ENCODE assay signal across 8 cellular contexts in the genomic region with DNA sequence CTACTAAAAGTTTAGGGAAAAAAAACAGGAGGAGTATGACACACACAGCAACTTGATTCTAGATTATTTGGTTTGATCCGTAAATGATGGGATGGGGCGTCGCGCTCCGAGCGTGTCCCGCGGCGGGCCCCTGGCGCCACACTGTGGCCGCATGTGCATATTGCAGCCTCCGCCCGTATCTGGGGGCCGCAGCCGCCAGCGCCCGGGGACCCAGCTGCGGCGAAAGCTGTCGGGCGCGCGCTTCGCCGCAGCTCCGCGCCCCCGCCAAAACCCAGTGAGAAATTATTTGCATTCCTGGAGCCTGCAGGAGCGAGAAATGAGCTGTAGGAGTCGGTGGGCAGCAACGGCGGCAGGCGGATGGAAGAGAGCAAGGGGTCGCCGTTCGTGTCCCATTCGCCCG.
DNase-seq lines count a peak whose midpoint lies in the region; ATAC-seq and TF ChIP-seq lines count a peak whose summit lies in the region.
"Not testable (repeated sequence)": the region's sequence is repeated elsewhere in the genome, so short reads cannot be mapped to it uniquely, and the experiment has no call there.

No MANE protein-coding gene starts in this region.

- not testable (repeated sequence) for H3K27ac Mint-ChIP-seq in stimulated activated memory B cell treated with anti-CD40 and anti-IgM and Interleukin-4, amounts not matched to agents 10 μg/mL and 1 μg/mL and 100 μg/mL, for 72 hours

- H3K4me3 Mint-ChIP-seq in stimulated activated memory B cell treated with anti-CD40 and anti-IgM and Interleukin-4, amounts not matched to agents 10 μg/mL and 1 μg/mL and 100 μg/mL, for 72 hours: peak overlapping the region; percentile 57

- DNase-seq in GM13977 (ENCODE audit: low spot score); omental fat pad (ENCODE audit: low spot score): not testable (repeated sequence)
- peak; percentile 16 for DNase-seq in T-helper 22 cell (ENCODE audit: low read depth)
- DNase-seq in activated gamma-delta T cell treated with anti-CD3 and anti-CD28 coated beads, Interleukin-2, amount 50 U/mL, for 16 hours (ENCODE audit: low read depth): peak; percentile 4

- peak overlapping the region; percentile 38 to 42 for H3K4me3 ChIP-seq in gastroesophageal sphincter

- not testable (repeated sequence) for H3K36me3 Mint-ChIP-seq in stimulated activated memory B cell treated with anti-CD40 and anti-IgM and Interleukin-4, amounts not matched to agents 10 μg/mL and 1 μg/mL and 100 μg/mL, for 72 hours

- H3K9me3 Mint-ChIP-seq in stimulated activated memory B cell treated with anti-CD40 and anti-IgM and Interleukin-4, amounts not matched to agents 10 μg/mL and 1 μg/mL and 100 μg/mL, for 72 hours: not testable (repeated sequence)

- TF ChIP-seq CTCF in GM13977 (IDR thresholded peaks at IDR 0.05; ENCODE audit: extremely low read depth, insufficient read depth, missing control alignments): peak; percentile 30
- TF ChIP-seq CTCF in gastroesophageal sphincter (IDR thresholded peaks at IDR 0.05): peak in 1 of 4 experiments; percentile 32
- TF ChIP-seq CTCF in omental fat pad (IDR thresholded peaks at IDR 0.05): not testable (repeated sequence)

- in situ Hi-C loops in GM13977 (cut with MboI; ENCODE audit: low pct_unique_long_range_greater_than_20kb, low sequenced_read_pairs, unreplicated experiment): not testable (repeated sequence)

- not testable (repeated sequence) for H3K27me3 ChIP-seq in gastroesophageal sphincter

- H3K4me1 ChIP-seq in gastroesophageal sphincter: not testable (repeated sequence)

- peak overlapping the region; percentile 17 to 63 (median 48) for H3K27ac ChIP-seq in gastroesophageal sphincter

- TF ChIP-seq POLR2A in gastroesophageal sphincter (IDR thresholded peaks at IDR 0.05): not testable (repeated sequence)

- H3K36me3 ChIP-seq in gastroesophageal sphincter: not testable (repeated sequence)

- ATAC-seq in GM21619 (IDR thresholded peaks at IDR 0.05; ENCODE audit: unreplicated experiment) (peak; percentile 91), HG03175 (IDR thresholded peaks at IDR 0.05; ENCODE audit: unreplicated experiment) (peak; percentile 79), gastroesophageal sphincter (peak; percentile 81), omental fat pad (ENCODE audit: low FRiP score) (peak; percentile 91)
- ATAC-seq in stimulated activated memory B cell treated with anti-CD40 and anti-IgM and Interleukin-4, amounts not matched to agents 10 μg/mL and 1 μg/mL and 100 μg/mL, for 72 hours: peak; percentile 89

- not testable (repeated sequence) for H3K27me3 Mint-ChIP-seq in stimulated activated memory B cell treated with anti-CD40 and anti-IgM and Interleukin-4, amounts not matched to agents 10 μg/mL and 1 μg/mL and 100 μg/mL, for 72 hours

- WGBS in gastroesophageal sphincter (ENCODE audit: low coverage in 1 of 2), 2 donors: no CpG with 5 or more reads among the region's 38 CpGs

- not testable (repeated sequence) for TF ChIP-seq EP300 in gastroesophageal sphincter (IDR thresholded peaks at IDR 0.05)

- not testable (repeated sequence) for H3K4me1 Mint-ChIP-seq in stimulated activated memory B cell treated with anti-CD40 and anti-IgM and Interleukin-4, amounts not matched to agents 10 μg/mL and 1 μg/mL and 100 μg/mL, for 72 hours

- H3K9me3 ChIP-seq in gastroesophageal sphincter: not testable (repeated sequence)
